In genomic region chr7:152127229-152127628, GRCh38 we compare ENCODE assay signal across 18 cellular contexts.
"Had no signal": no experiment of that assay in that cellular context is flagged by ENCODE, and none has a peak within 500 bp of the region (broad histone marks: within the 10 kb centered on the region; RNA-seq: fewer than 3 reads in every experiment).

No MANE protein-coding gene starts in this region.

- H3K27ac Mint-ChIP-seq: activated CD4-positive, alpha-beta memory T cell treated with anti-CD3 and anti-CD28 coated beads, Interleukin-2, amount 10 ng/mL, durations not matched to agents 7 days and 5 days; activated CD4-positive, alpha-beta T cell treated with anti-CD3 and anti-CD28 coated beads, Interleukin-2, amount 10 ng/mL, durations not matched to agents 24 days and 14 days; T-helper 1 cell treated with Interleukin-12 subunit alpha and Interleukin-12 subunit beta and Interleukin-4 antibody, amounts not matched to agents 30 μg/mL and 1 μg/mL, for 36 hours had no signal

- H3K27ac ChIP-seq: body of pancreas, cardiac muscle cell, foreskin keratinocyte, lower lobe of right lung, neutrophil, ovary, prostate gland, spleen, upper lobe of right lung had no signal

- ATAC-seq: body of pancreas; foreskin keratinocyte; lower lobe of right lung; stimulated activated naive CD8-positive, alpha-beta T cell treated with anti-CD3 and anti-CD28 coated beads, Interleukin-15, Interleukin-2, amounts not matched to agents 100 U/mL and 50 U/mL, for 24 hours; upper lobe of right lung had no signal

- H3K4me3 Mint-ChIP-seq: activated CD4-positive, alpha-beta memory T cell treated with anti-CD3 and anti-CD28 coated beads, Interleukin-2, amount 10 ng/mL, durations not matched to agents 7 days and 5 days; activated CD4-positive, alpha-beta T cell treated with anti-CD3 and anti-CD28 coated beads, Interleukin-2, amount 10 ng/mL, durations not matched to agents 24 days and 14 days; immature natural killer cell; naive B cell; T-helper 1 cell treated with Interleukin-12 subunit alpha and Interleukin-12 subunit beta and Interleukin-4 antibody, amounts not matched to agents 30 μg/mL and 1 μg/mL, for 36 hours had no signal

- H3K4me3 ChIP-seq: body of pancreas, cardiac muscle cell, lower lobe of right lung, ovary, prostate gland, spleen, upper lobe of right lung had no signal

- H3K27me3 Mint-ChIP-seq: activated CD4-positive, alpha-beta memory T cell treated with anti-CD3 and anti-CD28 coated beads, Interleukin-2, amount 10 ng/mL, durations not matched to agents 7 days and 5 days; activated CD4-positive, alpha-beta T cell treated with anti-CD3 and anti-CD28 coated beads, Interleukin-2, amount 10 ng/mL, durations not matched to agents 24 days and 14 days; naive B cell had no signal

- H3K9me3 ChIP-seq: body of pancreas, neutrophil, ovary, prostate gland, upper lobe of right lung had no signal

- H3K36me3 ChIP-seq: ovary had no signal

- H3K4me1 Mint-ChIP-seq: activated CD4-positive, alpha-beta memory T cell treated with anti-CD3 and anti-CD28 coated beads, Interleukin-2, amount 10 ng/mL, durations not matched to agents 7 days and 5 days had no signal

- H3K4me1 ChIP-seq: body of pancreas, foreskin keratinocyte, lower lobe of right lung, prostate gland, spleen, upper lobe of right lung had no signal

- DNase-seq: activated CD4-positive, alpha-beta memory T cell treated with anti-CD3 and anti-CD28 coated beads, Interleukin-2, amount 10 ng/mL, durations not matched to agents 7 days and 5 days; activated CD4-positive, alpha-beta T cell treated with anti-CD3 and anti-CD28 coated beads, Interleukin-2, amount 10 ng/mL, durations not matched to agents 24 days and 14 days; activated CD4-positive, CD25-positive, alpha-beta regulatory T cell; body of pancreas; erythroblast; foreskin keratinocyte; immature natural killer cell; lower lobe of right lung; naive B cell; ovary; spleen; stimulated activated CD4-positive, alpha-beta T cell treated with anti-CD3 and anti-CD28 coated beads, Interleukin-4, amount 100 ng/mL, for 1 hour; stimulated activated naive CD8-positive, alpha-beta T cell treated with anti-CD3 and anti-CD28 coated beads, Interleukin-15, Interleukin-2, amounts not matched to agents 100 U/mL and 50 U/mL, for 24 hours; upper lobe of right lung had no signal

- H3K27me3 ChIP-seq: body of pancreas, cardiac muscle cell, foreskin keratinocyte, neutrophil, ovary, spleen, upper lobe of right lung had no signal
